ENCODE assay signal across 1 cellular context in the genomic region with DNA sequence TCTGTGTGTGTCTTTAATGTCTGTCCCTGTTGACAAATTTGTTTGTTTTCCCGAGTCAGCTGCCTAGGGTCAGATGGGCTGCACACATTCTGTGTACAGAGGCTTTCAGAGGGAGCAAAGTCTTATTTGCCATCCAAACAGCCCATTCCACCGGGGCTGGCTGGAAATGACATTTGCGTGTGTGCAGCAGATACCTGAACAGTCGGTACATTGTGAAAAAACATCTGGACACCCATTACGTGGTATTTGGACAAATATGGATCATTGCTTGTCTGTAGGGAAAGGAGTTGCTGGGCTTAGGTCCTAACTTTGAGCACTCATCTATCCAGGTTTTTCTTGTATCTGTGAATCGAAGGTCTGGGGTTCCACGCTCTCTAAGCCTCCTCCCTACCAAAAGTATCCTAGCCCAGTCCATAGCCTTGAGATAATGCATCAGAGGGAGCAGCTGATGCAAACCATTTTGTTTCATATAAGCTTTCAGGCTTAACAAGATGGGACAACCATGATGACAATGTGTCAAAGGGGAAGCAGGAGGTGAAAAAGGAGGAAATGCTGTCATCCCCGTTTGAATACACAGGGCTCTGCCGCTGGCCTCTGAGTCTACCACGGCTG.
A peak's percentile ranks its signal among the peaks of the same experiment; 100 is the strongest.
TF ChIP-seq lines count a peak whose summit lies in the region.

No MANE protein-coding gene starts in this region.

TF ChIP-seq in HepG2, 621 proteins besides CTCF, POLR2A, EP300 and RAD21 (continued from another document and continues in another):
- TF ChIP-seq HNF4A (CRISPR knock-in tag; IDR thresholded peaks at IDR 0.05) (peak; percentile 99), ZNF224 (CRISPR knock-in tag; IDR thresholded peaks at IDR 0.05) (no peak), SIX4 (CRISPR knock-in tag; IDR thresholded peaks at IDR 0.05) (peak; percentile 79; the same call in 1 of the 2 replicates), ZNF20 (CRISPR knock-in tag; IDR thresholded peaks at IDR 0.05) (no peak), SOX6 (IDR thresholded peaks at IDR 0.05) (no peak), SOX6 (CRISPR knock-in tag; IDR thresholded peaks at IDR 0.05) (peak; percentile 97), ZNF891 (CRISPR knock-in tag; IDR thresholded peaks at IDR 0.05) (no peak), SAP130 (CRISPR knock-in tag; IDR thresholded peaks at IDR 0.05; ENCODE audit: low read depth) (peak; percentile 96), NFIC (IDR thresholded peaks at IDR 0.05; ENCODE audit: low read length) (peak; percentile 95), IKZF1 (IDR thresholded peaks at IDR 0.05) (no peak), FOXA3 (CRISPR knock-in tag; IDR thresholded peaks at IDR 0.05) (peak; percentile 99), ZNF672 (CRISPR knock-in tag; IDR thresholded peaks at IDR 0.05) (no peak), MTA1 (CRISPR knock-in tag; IDR thresholded peaks at IDR 0.05; ENCODE audit: borderline replicate concordance) (no peak; the same call in 1 of the 2 replicates), ZNF558 (CRISPR knock-in tag; IDR thresholded peaks at IDR 0.05; ENCODE audit: borderline replicate concordance) (no peak), HOXA3 (CRISPR knock-in tag; IDR thresholded peaks at IDR 0.05) (peak; percentile 86), SMC3 (IDR thresholded peaks at IDR 0.05; ENCODE audit: low read length) (no peak), ZNF569 (CRISPR knock-in tag; IDR thresholded peaks at IDR 0.05; ENCODE audit: borderline replicate concordance) (no peak), NFE2L2 (IDR thresholded peaks at IDR 0.05; ENCODE audit: low read length) (no peak), ZNF772 (CRISPR knock-in tag; IDR thresholded peaks at IDR 0.05) (peak; percentile 84; the same call in 1 of the 2 replicates), AGO1 (IDR thresholded peaks at IDR 0.05; ENCODE audit: low read depth, low read length, poor library complexity, severe bottlenecking) (no peak), KDM4B (CRISPR knock-in tag; IDR thresholded peaks at IDR 0.05) (peak; percentile 24; the same call in 1 of the 2 replicates), EEA1 (CRISPR knock-in tag; IDR thresholded peaks at IDR 0.05; ENCODE audit: borderline replicate concordance) (no peak), DPF2 (CRISPR knock-in tag; IDR thresholded peaks at IDR 0.05; ENCODE audit: borderline replicate concordance, low read depth) (peak; percentile 100), GABPB1 (CRISPR knock-in tag; IDR thresholded peaks at IDR 0.05) (peak; percentile 41; the same call in 1 of the 2 replicates), RXRB (CRISPR knock-in tag; IDR thresholded peaks at IDR 0.05; ENCODE audit: borderline replicate concordance) (peak; percentile 93)
- TF ChIP-seq, protein P1, sequence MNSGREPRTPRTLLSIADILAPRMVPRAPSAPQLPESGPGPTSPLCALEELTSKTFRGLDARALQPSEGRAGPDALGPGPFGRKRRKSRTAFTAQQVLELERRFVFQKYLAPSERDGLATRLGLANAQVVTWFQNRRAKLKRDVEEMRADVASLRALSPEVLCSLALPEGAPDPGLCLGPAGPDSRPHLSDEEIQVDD (CRISPR knock-in tag; IDR thresholded peaks at IDR 0.05; ENCODE audit: borderline replicate concordance) = no peak
- TF ChIP-seq, protein P2, sequence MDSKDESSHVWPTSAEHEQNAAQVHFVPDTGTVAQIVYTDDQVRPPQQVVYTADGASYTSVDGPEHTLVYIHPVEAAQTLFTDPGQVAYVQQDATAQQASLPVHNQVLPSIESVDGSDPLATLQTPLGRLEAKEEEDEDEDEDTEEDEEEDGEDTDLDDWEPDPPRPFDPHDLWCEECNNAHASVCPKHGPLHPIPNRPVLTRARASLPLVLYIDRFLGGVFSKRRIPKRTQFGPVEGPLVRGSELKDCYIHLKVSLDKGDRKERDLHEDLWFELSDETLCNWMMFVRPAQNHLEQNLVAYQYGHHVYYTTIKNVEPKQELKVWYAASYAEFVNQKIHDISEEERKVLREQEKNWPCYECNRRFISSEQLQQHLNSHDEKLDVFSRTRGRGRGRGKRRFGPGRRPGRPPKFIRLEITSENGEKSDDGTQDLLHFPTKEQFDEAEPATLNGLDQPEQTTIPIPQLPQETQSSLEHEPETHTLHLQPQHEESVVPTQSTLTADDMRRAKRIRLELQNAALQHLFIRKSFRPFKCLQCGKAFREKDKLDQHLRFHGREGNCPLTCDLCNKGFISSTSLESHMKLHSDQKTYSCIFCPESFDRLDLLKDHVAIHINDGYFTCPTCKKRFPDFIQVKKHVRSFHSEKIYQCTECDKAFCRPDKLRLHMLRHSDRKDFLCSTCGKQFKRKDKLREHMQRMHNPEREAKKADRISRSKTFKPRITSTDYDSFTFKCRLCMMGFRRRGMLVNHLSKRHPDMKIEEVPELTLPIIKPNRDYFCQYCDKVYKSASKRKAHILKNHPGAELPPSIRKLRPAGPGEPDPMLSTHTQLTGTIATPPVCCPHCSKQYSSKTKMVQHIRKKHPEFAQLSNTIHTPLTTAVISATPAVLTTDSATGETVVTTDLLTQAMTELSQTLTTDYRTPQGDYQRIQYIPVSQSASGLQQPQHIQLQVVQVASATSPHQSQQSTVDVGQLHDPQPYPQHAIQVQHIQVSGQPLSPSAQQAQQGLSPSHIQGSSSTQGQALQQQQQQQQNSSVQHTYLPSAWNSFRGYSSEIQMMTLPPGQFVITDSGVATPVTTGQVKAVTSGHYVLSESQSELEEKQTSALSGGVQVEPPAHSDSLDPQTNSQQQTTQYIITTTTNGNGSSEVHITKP (CRISPR knock-in tag; IDR thresholded peaks at IDR 0.05; ENCODE audit: low read depth) = peak; percentile 80
- TF ChIP-seq, protein P3, sequence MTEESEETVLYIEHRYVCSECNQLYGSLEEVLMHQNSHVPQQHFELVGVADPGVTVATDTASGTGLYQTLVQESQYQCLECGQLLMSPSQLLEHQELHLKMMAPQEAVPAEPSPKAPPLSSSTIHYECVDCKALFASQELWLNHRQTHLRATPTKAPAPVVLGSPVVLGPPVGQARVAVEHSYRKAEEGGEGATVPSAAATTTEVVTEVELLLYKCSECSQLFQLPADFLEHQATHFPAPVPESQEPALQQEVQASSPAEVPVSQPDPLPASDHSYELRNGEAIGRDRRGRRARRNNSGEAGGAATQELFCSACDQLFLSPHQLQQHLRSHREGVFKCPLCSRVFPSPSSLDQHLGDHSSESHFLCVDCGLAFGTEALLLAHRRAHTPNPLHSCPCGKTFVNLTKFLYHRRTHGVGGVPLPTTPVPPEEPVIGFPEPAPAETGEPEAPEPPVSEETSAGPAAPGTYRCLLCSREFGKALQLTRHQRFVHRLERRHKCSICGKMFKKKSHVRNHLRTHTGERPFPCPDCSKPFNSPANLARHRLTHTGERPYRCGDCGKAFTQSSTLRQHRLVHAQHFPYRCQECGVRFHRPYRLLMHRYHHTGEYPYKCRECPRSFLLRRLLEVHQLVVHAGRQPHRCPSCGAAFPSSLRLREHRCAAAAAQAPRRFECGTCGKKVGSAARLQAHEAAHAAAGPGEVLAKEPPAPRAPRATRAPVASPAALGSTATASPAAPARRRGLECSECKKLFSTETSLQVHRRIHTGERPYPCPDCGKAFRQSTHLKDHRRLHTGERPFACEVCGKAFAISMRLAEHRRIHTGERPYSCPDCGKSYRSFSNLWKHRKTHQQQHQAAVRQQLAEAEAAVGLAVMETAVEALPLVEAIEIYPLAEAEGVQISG (CRISPR knock-in tag; IDR thresholded peaks at IDR 0.05) = peak; percentile 77; the same call in 1 of the 2 replicates
- TF ChIP-seq, protein P4, sequence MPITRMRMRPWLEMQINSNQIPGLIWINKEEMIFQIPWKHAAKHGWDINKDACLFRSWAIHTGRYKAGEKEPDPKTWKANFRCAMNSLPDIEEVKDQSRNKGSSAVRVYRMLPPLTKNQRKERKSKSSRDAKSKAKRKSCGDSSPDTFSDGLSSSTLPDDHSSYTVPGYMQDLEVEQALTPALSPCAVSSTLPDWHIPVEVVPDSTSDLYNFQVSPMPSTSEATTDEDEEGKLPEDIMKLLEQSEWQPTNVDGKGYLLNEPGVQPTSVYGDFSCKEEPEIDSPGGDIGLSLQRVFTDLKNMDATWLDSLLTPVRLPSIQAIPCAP (CRISPR knock-in tag; IDR thresholded peaks at IDR 0.05; ENCODE audit: low read depth) = no peak
- TF ChIP-seq, protein P5, sequence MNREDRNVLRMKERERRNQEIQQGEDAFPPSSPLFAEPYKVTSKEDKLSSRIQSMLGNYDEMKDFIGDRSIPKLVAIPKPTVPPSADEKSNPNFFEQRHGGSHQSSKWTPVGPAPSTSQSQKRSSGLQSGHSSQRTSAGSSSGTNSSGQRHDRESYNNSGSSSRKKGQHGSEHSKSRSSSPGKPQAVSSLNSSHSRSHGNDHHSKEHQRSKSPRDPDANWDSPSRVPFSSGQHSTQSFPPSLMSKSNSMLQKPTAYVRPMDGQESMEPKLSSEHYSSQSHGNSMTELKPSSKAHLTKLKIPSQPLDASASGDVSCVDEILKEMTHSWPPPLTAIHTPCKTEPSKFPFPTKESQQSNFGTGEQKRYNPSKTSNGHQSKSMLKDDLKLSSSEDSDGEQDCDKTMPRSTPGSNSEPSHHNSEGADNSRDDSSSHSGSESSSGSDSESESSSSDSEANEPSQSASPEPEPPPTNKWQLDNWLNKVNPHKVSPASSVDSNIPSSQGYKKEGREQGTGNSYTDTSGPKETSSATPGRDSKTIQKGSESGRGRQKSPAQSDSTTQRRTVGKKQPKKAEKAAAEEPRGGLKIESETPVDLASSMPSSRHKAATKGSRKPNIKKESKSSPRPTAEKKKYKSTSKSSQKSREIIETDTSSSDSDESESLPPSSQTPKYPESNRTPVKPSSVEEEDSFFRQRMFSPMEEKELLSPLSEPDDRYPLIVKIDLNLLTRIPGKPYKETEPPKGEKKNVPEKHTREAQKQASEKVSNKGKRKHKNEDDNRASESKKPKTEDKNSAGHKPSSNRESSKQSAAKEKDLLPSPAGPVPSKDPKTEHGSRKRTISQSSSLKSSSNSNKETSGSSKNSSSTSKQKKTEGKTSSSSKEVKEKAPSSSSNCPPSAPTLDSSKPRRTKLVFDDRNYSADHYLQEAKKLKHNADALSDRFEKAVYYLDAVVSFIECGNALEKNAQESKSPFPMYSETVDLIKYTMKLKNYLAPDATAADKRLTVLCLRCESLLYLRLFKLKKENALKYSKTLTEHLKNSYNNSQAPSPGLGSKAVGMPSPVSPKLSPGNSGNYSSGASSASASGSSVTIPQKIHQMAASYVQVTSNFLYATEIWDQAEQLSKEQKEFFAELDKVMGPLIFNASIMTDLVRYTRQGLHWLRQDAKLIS (CRISPR knock-in tag; IDR thresholded peaks at IDR 0.05) = 0 out of 2 replicates have a peak, but pooled peaks have one; percentile 58
- TF ChIP-seq, protein P6, sequence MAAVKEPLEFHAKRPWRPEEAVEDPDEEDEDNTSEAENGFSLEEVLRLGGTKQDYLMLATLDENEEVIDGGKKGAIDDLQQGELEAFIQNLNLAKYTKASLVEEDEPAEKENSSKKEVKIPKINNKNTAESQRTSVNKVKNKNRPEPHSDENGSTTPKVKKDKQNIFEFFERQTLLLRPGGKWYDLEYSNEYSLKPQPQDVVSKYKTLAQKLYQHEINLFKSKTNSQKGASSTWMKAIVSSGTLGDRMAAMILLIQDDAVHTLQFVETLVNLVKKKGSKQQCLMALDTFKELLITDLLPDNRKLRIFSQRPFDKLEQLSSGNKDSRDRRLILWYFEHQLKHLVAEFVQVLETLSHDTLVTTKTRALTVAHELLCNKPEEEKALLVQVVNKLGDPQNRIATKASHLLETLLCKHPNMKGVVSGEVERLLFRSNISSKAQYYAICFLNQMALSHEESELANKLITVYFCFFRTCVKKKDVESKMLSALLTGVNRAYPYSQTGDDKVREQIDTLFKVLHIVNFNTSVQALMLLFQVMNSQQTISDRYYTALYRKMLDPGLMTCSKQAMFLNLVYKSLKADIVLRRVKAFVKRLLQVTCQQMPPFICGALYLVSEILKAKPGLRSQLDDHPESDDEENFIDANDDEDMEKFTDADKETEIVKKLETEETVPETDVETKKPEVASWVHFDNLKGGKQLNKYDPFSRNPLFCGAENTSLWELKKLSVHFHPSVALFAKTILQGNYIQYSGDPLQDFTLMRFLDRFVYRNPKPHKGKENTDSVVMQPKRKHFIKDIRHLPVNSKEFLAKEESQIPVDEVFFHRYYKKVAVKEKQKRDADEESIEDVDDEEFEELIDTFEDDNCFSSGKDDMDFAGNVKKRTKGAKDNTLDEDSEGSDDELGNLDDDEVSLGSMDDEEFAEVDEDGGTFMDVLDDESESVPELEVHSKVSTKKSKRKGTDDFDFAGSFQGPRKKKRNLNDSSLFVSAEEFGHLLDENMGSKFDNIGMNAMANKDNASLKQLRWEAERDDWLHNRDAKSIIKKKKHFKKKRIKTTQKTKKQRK (IDR thresholded peaks at IDR 0.05; ENCODE audit: low read length) = no peak
- TF ChIP-seq, protein P7, sequence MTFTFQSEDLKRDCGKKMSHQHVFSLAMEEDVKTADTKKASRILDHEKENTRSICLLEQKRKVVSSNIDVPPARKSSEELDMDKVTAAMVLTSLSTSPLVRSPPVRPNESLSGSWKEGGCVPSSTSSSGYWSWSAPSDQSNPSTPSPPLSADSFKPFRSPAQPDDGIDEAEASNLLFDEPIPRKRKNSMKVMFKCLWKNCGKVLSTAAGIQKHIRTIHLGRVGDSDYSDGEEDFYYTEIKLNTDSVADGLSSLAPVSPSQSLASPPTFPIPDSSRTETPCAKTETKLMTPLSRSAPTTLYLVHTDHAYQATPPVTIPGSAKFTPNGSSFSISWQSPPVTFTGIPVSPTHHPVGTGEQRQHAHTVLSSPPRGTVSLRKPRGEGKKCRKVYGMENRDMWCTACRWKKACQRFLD (CRISPR knock-in tag; IDR thresholded peaks at IDR 0.05; ENCODE audit: borderline replicate concordance) = no peak
- TF ChIP-seq, protein P8, sequence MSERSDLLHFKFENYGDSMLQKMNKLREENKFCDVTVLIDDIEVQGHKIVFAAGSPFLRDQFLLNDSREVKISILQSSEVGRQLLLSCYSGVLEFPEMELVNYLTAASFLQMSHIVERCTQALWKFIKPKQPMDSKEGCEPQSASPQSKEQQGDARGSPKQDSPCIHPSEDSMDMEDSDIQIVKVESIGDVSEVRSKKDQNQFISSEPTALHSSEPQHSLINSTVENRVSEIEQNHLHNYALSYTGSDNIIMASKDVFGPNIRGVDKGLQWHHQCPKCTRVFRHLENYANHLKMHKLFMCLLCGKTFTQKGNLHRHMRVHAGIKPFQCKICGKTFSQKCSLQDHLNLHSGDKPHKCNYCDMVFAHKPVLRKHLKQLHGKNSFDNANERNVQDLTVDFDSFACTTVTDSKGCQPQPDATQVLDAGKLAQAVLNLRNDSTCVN (CRISPR knock-in tag; IDR thresholded peaks at IDR 0.05; ENCODE audit: borderline replicate concordance) = peak; percentile 94
